ENCODE assay signal across 15 cellular contexts in the genomic region with DNA sequence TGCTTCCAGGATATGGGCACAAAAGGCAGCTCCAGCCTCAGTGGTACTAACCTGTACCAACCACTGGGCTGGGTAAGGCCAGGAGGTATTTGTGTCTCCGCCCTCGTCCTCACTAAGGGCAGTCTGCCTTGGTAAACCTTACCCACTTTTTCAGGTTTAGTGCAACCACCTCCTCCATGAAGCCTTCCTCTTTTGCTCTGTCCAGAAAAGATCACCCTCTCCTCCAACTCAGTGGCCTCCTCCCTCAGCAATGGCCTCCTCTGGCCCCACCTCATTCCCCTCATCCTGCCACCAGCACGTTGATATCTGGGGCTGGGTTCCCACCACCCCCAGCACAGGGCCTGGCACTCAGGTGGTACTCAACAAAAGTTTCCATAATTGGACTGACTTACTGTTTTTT.
"Had no signal": no experiment of that assay in that cellular context is flagged by ENCODE, and none has a peak within 500 bp of the region (broad histone marks: within the 10 kb centered on the region; RNA-seq: fewer than 3 reads in every experiment).

No MANE protein-coding gene starts in this region.

- H3K9me3 Mint-ChIP-seq: mesothelial cell of epicardium; nephron progenitor cell; stimulated activated memory B cell treated with anti-CD40 and anti-IgM and Interleukin-4, amounts not matched to agents 10 μg/mL and 1 μg/mL and 100 μg/mL, for 72 hours; stimulated activated naive CD8-positive, alpha-beta T cell treated with anti-CD3 and anti-CD28 coated beads, Interleukin-15, Interleukin-2, amounts not matched to agents 100 ng/mL and 50 ng/mL, for 24 hours had no signal

- H3K4me1 Mint-ChIP-seq: mesothelial cell of epicardium; stimulated activated memory B cell treated with anti-CD40 and anti-IgM and Interleukin-4, amounts not matched to agents 10 μg/mL and 1 μg/mL and 100 μg/mL, for 72 hours had no signal

- H3K36me3 ChIP-seq: neutrophil, right atrium auricular region, tibial nerve had no signal

- H3K4me3 Mint-ChIP-seq: mesothelial cell of epicardium; nephron progenitor cell; stimulated activated memory B cell treated with anti-CD40 and anti-IgM and Interleukin-4, amounts not matched to agents 10 μg/mL and 1 μg/mL and 100 μg/mL, for 72 hours; stimulated activated naive CD8-positive, alpha-beta T cell treated with anti-CD3 and anti-CD28 coated beads, Interleukin-15, Interleukin-2, amounts not matched to agents 100 ng/mL and 50 ng/mL, for 24 hours had no signal

- H3K4me1 ChIP-seq: foreskin keratinocyte, right atrium auricular region, testis had no signal

- H3K4me3 ChIP-seq: right atrium auricular region, smooth muscle cell, testis, tibial nerve had no signal

- H3K9me3 ChIP-seq: neutrophil, right atrium auricular region, testis, tibial nerve had no signal

- H3K27me3 ChIP-seq: foreskin keratinocyte, right atrium auricular region, testis, tibial nerve had no signal

- H3K27ac Mint-ChIP-seq: mesothelial cell of epicardium; nephron progenitor cell; stimulated activated memory B cell treated with anti-CD40 and anti-IgM and Interleukin-4, amounts not matched to agents 10 μg/mL and 1 μg/mL and 100 μg/mL, for 72 hours; stimulated activated naive CD8-positive, alpha-beta T cell treated with anti-CD3 and anti-CD28 coated beads, Interleukin-15, Interleukin-2, amounts not matched to agents 100 ng/mL and 50 ng/mL, for 24 hours had no signal

- H3K27ac ChIP-seq: foreskin keratinocyte, neutrophil, right atrium auricular region, testis had no signal

- DNase-seq: dermis blood vessel endothelial cell; erythroblast; foreskin keratinocyte; hippocampal formation; mammary epithelial cell; nephron progenitor cell; stimulated activated CD4-positive, alpha-beta T cell treated with anti-CD3 and anti-CD28 coated beads, Interleukin-4, amount 100 ng/mL, for 1 hour; testis had no signal

- H3K36me3 Mint-ChIP-seq: mesothelial cell of epicardium; stimulated activated memory B cell treated with anti-CD40 and anti-IgM and Interleukin-4, amounts not matched to agents 10 μg/mL and 1 μg/mL and 100 μg/mL, for 72 hours had no signal
